Comparison of ENCODE assay signal across 17 cellular contexts in genomic region chr6:166240889-166241288, GRCh38.
A peak's percentile ranks its signal among the peaks of the same experiment; 100 is the strongest.
DNase-seq lines count a peak whose midpoint lies in the region; ATAC-seq and TF ChIP-seq lines count a peak whose summit lies in the region.
"Had no signal": no experiment of that assay in that cellular context is flagged by ENCODE, and none has a peak within 500 bp of the region (broad histone marks: within the 10 kb centered on the region; RNA-seq: fewer than 3 reads in every experiment).

No MANE protein-coding gene starts in this region.

- H3K23me2 ChIP-seq in H9 (ENCODE audit: insufficient read length, low read depth, low read length, poor library complexity, severe bottlenecking) = no peaks in the 10 kb centered on the region

- no peak for DNase-seq in activated naive CD8-positive, alpha-beta T cell treated with anti-CD3 and anti-CD28 coated beads, Interleukin-2, amount 10 ng/mL, durations not matched to agents 7 days and 5 days
- DNase-seq in activated naive CD8-positive, alpha-beta T cell treated with anti-CD3 and anti-CD28 coated beads for 36 hours = no peak
- DNase-seq in H9 = peak; percentile 42
- DNase-seq in endodermal cell = peak; percentile 72
- no peak for DNase-seq in NCI-H2107 treated with DMSO at 0.1 percent for 48 hours (lab: John Stamatoyannopoulos, UW; ENCODE audit: unreplicated experiment)
- DNase-seq in G401 (ENCODE audit: low spot score) = no peak
- no peak for DNase-seq in sigmoid colon
- DNase-seq: C1 segment of cervical spinal cord; Calu3; CD4-positive, alpha-beta memory T cell; COR-L47; DMS53; DMS79 treated with DMSO at 0.1 percent for 48 hours; GDM1; GOT3; HCEC 1CT had no signal

- H3K9ac ChIP-seq in H9 (ENCODE audit: extremely low read depth, insufficient read length, low read length) = no peak overlapping the region
- no peak overlapping the region for H3K9ac ChIP-seq in endodermal cell (ENCODE audit: extremely low read depth, low read length, poor library complexity, severe bottlenecking)

- H3K4me2 ChIP-seq in H9 (ENCODE audit: insufficient read depth, insufficient read length, low read length) = no peak overlapping the region

- no peaks in the 10 kb centered on the region for H3K79me2 ChIP-seq in H9 (ENCODE audit: insufficient read depth, low read length)

- H3K4me1 ChIP-seq in H9 (ENCODE audit: insufficient read depth, low read length) (no peaks in the 10 kb centered on the region), endodermal cell (ENCODE audit: control insufficient read depth, insufficient read depth, low read length) (peaks cover 12% of the 10 kb centered on the region), sigmoid colon (no peaks in the 10 kb centered on the region)

- WGBS in H9 (ENCODE audit: extremely low coverage, insufficient read length, low lambda C conversion rate) = no CpG with 5 or more reads among the region's 11 CpGs
- 66 to 67% methylated on average over 2 to 11 of the region's 11 CpGs for WGBS in endodermal cell (ENCODE audit: insufficient coverage in 1 of 2, insufficient read length in 1 of 2), 2 experiments
- 78 to 82% methylated on average over 11 of the region's 11 CpGs for WGBS in sigmoid colon, 2 donors

- no peak overlapping the region for H2BK120ac ChIP-seq in H9 (ENCODE audit: low read depth, low read length, poor library complexity, severe bottlenecking)

- no peaks in the 10 kb centered on the region for H3K9me3 Mint-ChIP-seq in activated naive CD8-positive, alpha-beta T cell treated with anti-CD3 and anti-CD28 coated beads, Interleukin-2, amount 10 ng/mL, durations not matched to agents 7 days and 5 days
- no peaks in the 10 kb centered on the region for H3K9me3 Mint-ChIP-seq in activated naive CD8-positive, alpha-beta T cell treated with anti-CD3 and anti-CD28 coated beads for 36 hours
- H3K9me3 Mint-ChIP-seq in H9 (no peaks in the 10 kb centered on the region), endodermal cell (no peaks in the 10 kb centered on the region)
- H3K9me3 Mint-ChIP-seq: CD4-positive, alpha-beta memory T cell had no signal

- no peak overlapping the region for H2BK15ac ChIP-seq in H9 (ENCODE audit: low read depth, low read length)

- H3K18ac ChIP-seq in H9 (ENCODE audit: insufficient read length, low read depth, low read length) = no peak overlapping the region

- POLR2A ChIA-PET in activated naive CD8-positive, alpha-beta T cell treated with anti-CD3 and anti-CD28 coated beads, Interleukin-2, amount 10 ng/mL, durations not matched to agents 7 days and 5 days (lab: Charles Lee) = no interaction called here

- peaks cover 53% of the 10 kb centered on the region for H3K27me3 Mint-ChIP-seq in activated naive CD8-positive, alpha-beta T cell treated with anti-CD3 and anti-CD28 coated beads, Interleukin-2, amount 10 ng/mL, durations not matched to agents 7 days and 5 days
- H3K27me3 Mint-ChIP-seq in activated naive CD8-positive, alpha-beta T cell treated with anti-CD3 and anti-CD28 coated beads for 36 hours = peaks cover 13% of the 10 kb centered on the region
- H3K27me3 Mint-ChIP-seq in H9 (ENCODE audit: low read depth) (peaks cover 43% of the 10 kb centered on the region), endodermal cell (ENCODE audit: insufficient read depth) (peaks cover 9% of the 10 kb centered on the region)

- no peak overlapping the region for H3K56ac ChIP-seq in H9 (ENCODE audit: insufficient read length, low read depth, low read length)

- no peak overlapping the region for H2AK5ac ChIP-seq in H9 (ENCODE audit: insufficient read length, low read length)

- no peak overlapping the region for H3K4me3 ChIP-seq in endodermal cell (ENCODE audit: low read length)
- no peak overlapping the region for H3K4me3 ChIP-seq in sigmoid colon
- H3K4me3 ChIP-seq: GM12878 had no signal

- H3K23ac ChIP-seq in H9 (ENCODE audit: insufficient read length, low read depth, low read length) = no peak overlapping the region

- H3K4ac ChIP-seq in H9 (ENCODE audit: low read depth, low read length) = no peak overlapping the region

- H3K4me3 Mint-ChIP-seq in activated naive CD8-positive, alpha-beta T cell treated with anti-CD3 and anti-CD28 coated beads, Interleukin-2, amount 10 ng/mL, durations not matched to agents 7 days and 5 days = no peak overlapping the region
- H3K4me3 Mint-ChIP-seq in activated naive CD8-positive, alpha-beta T cell treated with anti-CD3 and anti-CD28 coated beads for 36 hours = no peak overlapping the region
- H3K4me3 Mint-ChIP-seq in H9 (peak overlapping the region in 1 of 2 experiments; percentile 36; a peak in 2 of 5 replicates), endodermal cell (no peak overlapping the region)
- H3K4me3 Mint-ChIP-seq: CD4-positive, alpha-beta memory T cell had no signal

- no peak overlapping the region for H2BK12ac ChIP-seq in H9 (ENCODE audit: insufficient read length, low read depth, low read length)

- TF ChIP-seq CTCF in H9 (conservative IDR thresholded peaks at IDR 0.05) = no peak
- peak; percentile 10 for TF ChIP-seq CTCF in endodermal cell (conservative IDR thresholded peaks at IDR 0.05)
- no peak for TF ChIP-seq CTCF in sigmoid colon (IDR thresholded peaks at IDR 0.05)

- H3T11ph ChIP-seq in H9 (ENCODE audit: low read length) = no peak overlapping the region

- no peak overlapping the region for H4K91ac ChIP-seq in H9 (ENCODE audit: insufficient read length, low read depth, low read length)

- H3K27ac ChIP-seq in H9 (ENCODE audit: insufficient read length, low read depth, low read length) (no peak overlapping the region), endodermal cell (ENCODE audit: low read depth, low read length) (no peak overlapping the region), sigmoid colon (no peak overlapping the region)

- H4K8ac ChIP-seq in H9 (replicated peaks; ENCODE audit: insufficient read length, low read depth, low read length) = no peak overlapping the region

- H3K4me1 Mint-ChIP-seq in activated naive CD8-positive, alpha-beta T cell treated with anti-CD3 and anti-CD28 coated beads, Interleukin-2, amount 10 ng/mL, durations not matched to agents 7 days and 5 days = peaks cover 36% of the 10 kb centered on the region
- peaks cover 21% of the 10 kb centered on the region for H3K4me1 Mint-ChIP-seq in activated naive CD8-positive, alpha-beta T cell treated with anti-CD3 and anti-CD28 coated beads for 36 hours
- H3K4me1 Mint-ChIP-seq in H9 = peaks cover 13 to 14% of the 10 kb centered on the region in 2 experiments
- H3K4me1 Mint-ChIP-seq in endodermal cell = peaks cover 38% of the 10 kb centered on the region

- TF ChIP-seq POLR2A in sigmoid colon (IDR thresholded peaks at IDR 0.05) = no peak

- intact Hi-C loops in sigmoid colon (cut with DNase I) = no loop called here

- no peak overlapping the region for H4K5ac ChIP-seq in H9 (ENCODE audit: insufficient read length, low read depth, low read length)

- TF ChIP-seq EP300 in sigmoid colon (IDR thresholded peaks at IDR 0.05) = no peak

- peaks cover 2% of the 10 kb centered on the region for H3K36me3 Mint-ChIP-seq in activated naive CD8-positive, alpha-beta T cell treated with anti-CD3 and anti-CD28 coated beads, Interleukin-2, amount 10 ng/mL, durations not matched to agents 7 days and 5 days
- H3K36me3 Mint-ChIP-seq in activated naive CD8-positive, alpha-beta T cell treated with anti-CD3 and anti-CD28 coated beads for 36 hours = no peaks in the 10 kb centered on the region
- H3K36me3 Mint-ChIP-seq in H9 (ENCODE audit: insufficient read depth in 1 of 3, low read depth in 3 of 3) (no peaks in the 10 kb centered on the region), endodermal cell (ENCODE audit: low read depth) (no peaks in the 10 kb centered on the region)
- H3K36me3 Mint-ChIP-seq: CD4-positive, alpha-beta memory T cell had no signal

- H2BK5ac ChIP-seq in H9 (ENCODE audit: insufficient read length, low read length) = no peak overlapping the region

- H3K36me3 ChIP-seq in endodermal cell (ENCODE audit: control insufficient read depth, insufficient read depth, low read length) (no peaks in the 10 kb centered on the region), sigmoid colon (no peaks in the 10 kb centered on the region)

- no peaks in the 10 kb centered on the region for H3K79me1 ChIP-seq in H9 (ENCODE audit: insufficient read depth, low read depth, low read length, poor library complexity, severe bottlenecking)

- H2BK20ac ChIP-seq in H9 (ENCODE audit: low read depth, low read length, poor library complexity, severe bottlenecking) = no peak overlapping the region

- H3K9me3 ChIP-seq in H9 (ENCODE audit: control insufficient read depth, low read depth, low read length) = no peaks in the 10 kb centered on the region
- no peaks in the 10 kb centered on the region for H3K9me3 ChIP-seq in endodermal cell (ENCODE audit: control insufficient read depth, low read length)
- no peaks in the 10 kb centered on the region for H3K9me3 ChIP-seq in sigmoid colon

- peak overlapping the region; percentile 42 for H3K27ac Mint-ChIP-seq in activated naive CD8-positive, alpha-beta T cell treated with anti-CD3 and anti-CD28 coated beads, Interleukin-2, amount 10 ng/mL, durations not matched to agents 7 days and 5 days
- H3K27ac Mint-ChIP-seq in activated naive CD8-positive, alpha-beta T cell treated with anti-CD3 and anti-CD28 coated beads for 36 hours = no peak overlapping the region
- H3K27ac Mint-ChIP-seq in H9 = peak overlapping the region in 1 of 3 experiments; percentile 19; a peak in 1 of 7 replicates
- H3K27ac Mint-ChIP-seq in endodermal cell = no peak overlapping the region

- H4K20me1 ChIP-seq in H9 (ENCODE audit: control insufficient read depth, insufficient read depth, insufficient read length) = no peaks in the 10 kb centered on the region

- in situ Hi-C loops in G401 (cut with HindIII; ENCODE audit: low sequenced_read_pairs) = no loop called here

- H3K14ac ChIP-seq in H9 (ENCODE audit: insufficient read depth, low read length) = no peak overlapping the region

- no peak overlapping the region for H2AFZ ChIP-seq in H9 (ENCODE audit: low read length)

- ATAC-seq in activated naive CD8-positive, alpha-beta T cell treated with anti-CD3 and anti-CD28 coated beads, Interleukin-2, amount 10 ng/mL, durations not matched to agents 7 days and 5 days (ENCODE audit: low read depth) = no peak
- ATAC-seq: GM12878 had no signal

- H3K27me3 ChIP-seq in H9 (ENCODE audit: insufficient read depth, low read length) = no peaks in the 10 kb centered on the region
- H3K27me3 ChIP-seq in endodermal cell (ENCODE audit: control insufficient read depth, insufficient read depth, low read length, poor library complexity, severe bottlenecking) = no peaks in the 10 kb centered on the region
- peaks cover 0 to 11% (median 0%) of the 10 kb centered on the region in 3 donors for H3K27me3 ChIP-seq in sigmoid colon

Comparison
In these comparisons a context has a peak if more than half of its experiments do, and no peak if none do; other contexts are left out.
1. DNase-seq: peak in H9 (single experiment) and endodermal cell (single experiment); none in activated naive CD8-positive, alpha-beta T cell treated with anti-CD3 and anti-CD28 coated beads, Interleukin-2, amount 10 ng/mL, durations not matched to agents 7 days and 5 days (single experiment), activated naive CD8-positive, alpha-beta T cell treated with anti-CD3 and anti-CD28 coated beads for 36 hours (single experiment), NCI-H2107 treated with DMSO at 0.1 percent for 48 hours (single experiment), G401 (single experiment) and sigmoid colon (single experiment).